19 cellular contexts compared by ENCODE assay signal in the genomic region with DNA sequence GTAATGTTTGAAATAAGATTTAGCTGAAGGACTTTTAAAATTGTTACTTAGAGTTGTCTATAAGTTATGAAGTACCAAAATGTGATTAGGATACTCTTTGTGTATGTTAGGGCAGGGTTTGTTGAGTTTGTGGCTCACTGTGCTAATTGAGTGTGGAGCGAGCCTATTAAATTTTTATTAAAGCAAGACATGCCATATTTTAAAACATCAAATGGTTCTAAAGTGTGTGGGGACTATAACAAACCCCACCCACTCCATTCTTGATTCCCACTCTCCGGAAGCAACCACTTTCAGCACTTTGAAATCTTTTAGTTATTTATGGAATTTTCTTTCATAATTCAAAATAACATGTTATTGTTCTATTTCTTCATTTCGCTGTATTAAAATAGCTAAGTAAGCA. TPM values are rescaled to one million over a fixed set of nuclear protein-coding genes. Genes with fewer than 3 reads are reported as not detected.
DNase-seq lines count a peak whose midpoint lies in the region; ATAC-seq, FAIRE-seq and TF ChIP-seq lines count a peak whose summit lies in the region.
"Had no signal": no experiment of that assay in that cellular context is flagged by ENCODE, and none has a peak within 500 bp of the region (broad histone marks: within the 10 kb centered on the region; RNA-seq: fewer than 3 reads in every experiment).

No MANE protein-coding gene starts in this region.

- DNase-seq in PC-3 (no peak), stomach (no peak), D721Med (ENCODE audit: insufficient read length, low spot score) (no peak), head of caudate nucleus (no peak), NCI-H187 (lab: John Stamatoyannopoulos, UW) (no peak)
- DNase-seq: activated CD4-positive, alpha-beta T cell treated with anti-CD3 and anti-CD28 coated beads, Interleukin-2, amount 10 ng/mL, durations not matched to agents 7 days and 5 days; activated T-cell treated with anti-CD3 and anti-CD28 coated beads, Interleukin-2, amount 50 U/mL, for 72 hours; anterior cingulate cortex; effector CD8-positive, alpha-beta T cell; glutamatergic neuron; NCI-H2029; NCI-H526 treated with DMSO at 0.1 percent for 48 hours had no signal

- no TSS peak for BruUV-seq in PC-3 (replicated peaks; lab: Mats Ljungman, UMichigan)

- H3K4me3 ChIP-seq in PC-3 (ENCODE audit: low read length) = peak overlapping the region; percentile 39; the same call in 1 of the 2 replicates
- peak overlapping the region; percentile 60 to 88 for H3K4me3 ChIP-seq in duodenal mucosa (ENCODE audit: low read depth in 1 of 2, low read length in 2 of 2)
- H3K4me3 ChIP-seq in mesodermal cell (ENCODE audit: extremely low read depth, insufficient read depth, low read length, poor library complexity, severe bottlenecking) = peak overlapping the region; percentile 16
- peak overlapping the region; percentile 1 to 56 (median 48) for H3K4me3 ChIP-seq in stomach
- H3K4me3 ChIP-seq: HAP-1 had no signal

- H3K4me2 ChIP-seq in PC-3 (ENCODE audit: low read length) = peak overlapping the region; percentile 87

- no peak overlapping the region for H2AFZ ChIP-seq in PC-3 (ENCODE audit: low read length)

- H3K9me3 ChIP-seq in PC-3 (ENCODE audit: low read length) (no peaks in the 10 kb centered on the region), duodenal mucosa (ENCODE audit: control insufficient read depth in 1 of 2, low read length in 2 of 2) (no peaks in the 10 kb centered on the region), mesodermal cell (ENCODE audit: control insufficient read depth, low read length) (no peaks in the 10 kb centered on the region), stomach (no peaks in the 10 kb centered on the region)
- H3K9me3 ChIP-seq: HAP-1 had no signal

- intact Hi-C loops in PC-3 (cut with micrococcal nuclease) (loop anchor here (5.0 to 10.0 kb wide), 3 partner anchors 106 to 539 kb away; a partner anchor contains a TSS), stomach (cut with DNase I; ENCODE audit: low total_unique reads) (no loop called here), head of caudate nucleus (cut with DNase I) (loop anchor here (10.0 kb wide), 1 partner anchor 539 kb away; a partner anchor contains a TSS)

- no peaks in the 10 kb centered on the region for H4K20me1 ChIP-seq in PC-3 (ENCODE audit: low read length)
- H4K20me1 ChIP-seq: BLaER1 treated with 17β-estradiol and CSF1 and Interleukin-3, amounts not matched to agents 10 nM and 100 nM had no signal

- no peak for TF ChIP-seq EP300 in stomach (IDR thresholded peaks at IDR 0.05)

- H3K79me2 ChIP-seq in PC-3 (ENCODE audit: low read length) = peaks cover 5% of the 10 kb centered on the region; the same call in 1 of the 2 replicates

- no peaks in the 10 kb centered on the region for H3K36me3 ChIP-seq in PC-3 (ENCODE audit: low read depth, low read length)
- peaks cover 0 to 3% of the 10 kb centered on the region in 2 donors for H3K36me3 ChIP-seq in duodenal mucosa (ENCODE audit: control insufficient read depth in 1 of 2, insufficient read depth in 2 of 2, low read length in 2 of 2)
- peaks cover 19% of the 10 kb centered on the region for H3K36me3 ChIP-seq in mesodermal cell (ENCODE audit: control insufficient read depth, insufficient read depth, low read length)
- peaks cover 0 to 3% (median under 1%) of the 10 kb centered on the region in 4 donors for H3K36me3 ChIP-seq in stomach
- H3K36me3 ChIP-seq: HAP-1 had no signal

- no peak for FAIRE-seq in D721Med (lab: Jason Lieb, UNC)
- FAIRE-seq: urothelium cell line had no signal

- CTCF ChIA-PET in PC-3 (lab: Charles Lee) = no interaction called here

- no CpG with 5 or more reads among the region's 3 CpGs for WGBS in mesodermal cell (ENCODE audit: insufficient coverage in 2 of 2), 2 experiments
- WGBS in stomach, 5 donors = 51 to 69% (median 54%) methylated on average over 3 of the region's 3 CpGs

- H3K4me1 ChIP-seq in PC-3 (ENCODE audit: insufficient read depth, low read length) (peaks cover 49% of the 10 kb centered on the region), duodenal mucosa (ENCODE audit: control insufficient read depth in 1 of 2, insufficient read depth in 2 of 2, low read length in 2 of 2) (peaks cover 25 to 29% of the 10 kb centered on the region in 2 donors), mesodermal cell (ENCODE audit: control insufficient read depth, insufficient read depth, low read length, poor library complexity, severe bottlenecking) (peaks cover 6% of the 10 kb centered on the region), stomach (peaks cover 12 to 71% (median 38%) of the 10 kb centered on the region in 4 donors)

- peaks cover 5% of the 10 kb centered on the region for H3F3A ChIP-seq in PC-3 (ENCODE audit: low read length, unreplicated experiment)

- no peaks in the 10 kb centered on the region for H3K9me2 ChIP-seq in PC-3 (replicated peaks; ENCODE audit: low read length)

- H3K27me3 ChIP-seq in PC-3 (ENCODE audit: low read length) (no peaks in the 10 kb centered on the region), duodenal mucosa (ENCODE audit: control insufficient read depth in 1 of 2, insufficient read depth in 2 of 2, low read length in 2 of 2) (no peaks in the 10 kb centered on the region), stomach (no peaks in the 10 kb centered on the region)
- H3K27me3 ChIP-seq: BLaER1 treated with 17β-estradiol and CSF1 and Interleukin-3, amounts not matched to agents 10 nM and 100 nM had no signal

- TF ChIP-seq CTCF in PC-3 (conservative IDR thresholded peaks at IDR 0.05; ENCODE audit: low read depth, low read length) = no peak
- no peak for TF ChIP-seq CTCF in stomach (IDR thresholded peaks at IDR 0.05)
- TF ChIP-seq CTCF in D721Med (IDR thresholded peaks at IDR 0.05; ENCODE audit: insufficient read depth, missing control alignments) = no peak

- ATAC-seq in PC-3 = no peak
- ATAC-seq in HG03520 (IDR thresholded peaks at IDR 0.05; ENCODE audit: unreplicated experiment) = no peak
- ATAC-seq: activated T-cell treated with anti-CD3 and anti-CD28 coated beads, Interleukin-2, amount 50 U/mL, for 72 hours; left lobe of liver had no signal

- no peak overlapping the region for H3K27ac ChIP-seq in PC-3 (ENCODE audit: low read length)
- H3K27ac ChIP-seq in duodenal mucosa (ENCODE audit: low read depth, low read length) = no peak overlapping the region
- H3K27ac ChIP-seq in mesodermal cell (ENCODE audit: low read depth, low read length, severe bottlenecking) = no peak overlapping the region
- H3K27ac ChIP-seq in stomach = peak overlapping the region in 4 of 5 donors; percentile 88 to 91 (median 90)

- TF ChIP-seq POLR2A in stomach (IDR thresholded peaks at IDR 0.05) = no peak

- H3K9ac ChIP-seq in PC-3 (ENCODE audit: low read length) = no peak overlapping the region
- peak overlapping the region in 1 of 2 donors; percentile 29 for H3K9ac ChIP-seq in duodenal mucosa (ENCODE audit: low read depth in 1 of 2, low read length in 2 of 2)

- POLR2A ChIA-PET in PC-3 (lab: Charles Lee; ENCODE audit: unreplicated experiment) = no interaction called here

RNA-seq across cellular contexts. Expression of a gene that starts 1.8 kb away (rescaled TPM):
- 6.9 and 7.1 TPM in 2 replicates for total RNA-seq in PC-3 (2014; rRNA removed)
- 18.5 TPM for polyA plus RNA-seq in mesodermal cell (2013, experiment 1 of 2)
- 24.7 TPM for polyA plus RNA-seq in mesodermal cell (2013, experiment 2 of 2)
- 100 to 1,000 TPM in 1 of 5 donors, 10 to 100 TPM in 4; 11.2 to 145 (median 28.0) TPM for total RNA-seq in stomach
- 10 to 100 TPM; 34.4 to 65.5 (median 59.5) TPM for polyA plus RNA-seq in stomach
- total RNA-seq: activated CD4-positive, alpha-beta T cell treated with anti-CD3 and anti-CD28 coated beads, Interleukin-2, amount 10 ng/mL, durations not matched to agents 7 days and 5 days; activated T-cell treated with anti-CD3 and anti-CD28 coated beads, Interleukin-2, amount 50 U/mL, for 72 hours had no signal

Comparison
In these comparisons a context has a peak if more than half of its experiments do, and no peak if none do; other contexts are left out.
1. H3K27ac ChIP-seq: peak in stomach (4 of 5); none in PC-3 (single experiment), duodenal mucosa (single experiment) and mesodermal cell (single experiment).
2. H3K4me3 ChIP-seq: peak in every context shown above with its lines; median percentile 74 in duodenal mucosa; 48 in stomach; 39 in PC-3; 16 in mesodermal cell.